9 cellular contexts compared by ENCODE assay signal in the genomic region with DNA sequence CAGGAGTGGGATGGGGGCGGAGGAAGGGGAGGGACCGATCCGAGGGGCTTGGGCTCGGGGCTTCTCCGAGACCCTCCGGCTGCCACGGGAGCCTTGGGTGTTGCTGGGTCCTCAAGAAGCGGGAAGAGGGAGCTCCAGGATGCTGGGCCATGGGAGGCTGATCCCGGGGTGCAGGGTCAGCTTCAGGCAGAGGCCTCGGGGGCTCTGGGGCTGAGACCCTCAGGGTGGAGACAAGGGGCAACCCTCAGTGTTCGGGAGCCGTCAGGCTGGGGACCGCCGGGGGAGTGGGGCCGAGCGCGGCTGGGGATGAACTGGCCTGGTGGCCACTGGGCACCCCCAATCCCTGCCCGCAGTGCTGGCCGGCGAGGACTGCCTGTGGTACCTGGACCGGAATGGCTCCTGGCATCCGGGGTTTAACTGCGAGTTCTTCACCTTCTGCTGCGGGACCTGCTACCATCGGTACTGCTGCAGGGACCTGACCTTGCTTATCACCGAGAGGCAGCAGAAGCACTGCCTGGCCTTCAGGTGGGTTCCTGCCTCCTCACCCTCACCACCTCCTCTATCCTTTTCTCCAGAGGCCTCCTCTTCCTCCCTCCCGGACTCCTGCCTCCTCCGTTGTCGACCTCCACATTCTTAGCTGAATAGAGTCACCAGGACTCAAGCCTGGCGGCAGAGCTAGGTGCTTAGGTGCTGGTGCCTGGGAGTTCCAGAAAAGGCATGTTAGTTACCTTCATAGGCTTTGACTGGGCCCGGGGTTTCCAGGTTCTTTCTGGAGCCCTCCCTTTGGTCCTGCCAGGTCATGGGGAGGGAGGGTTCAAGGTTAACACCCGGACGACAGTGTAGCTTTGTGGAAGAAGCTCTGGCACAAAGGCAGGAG. TPM values are rescaled to one million over a fixed set of nuclear protein-coding genes. Genes with fewer than 3 reads are reported as not detected.
DNase-seq lines count a peak whose midpoint lies in the region; ATAC-seq and TF ChIP-seq lines count a peak whose summit lies in the region.
"Had no signal": no experiment of that assay in that cellular context is flagged by ENCODE, and none has a peak within 500 bp of the region (broad histone marks: within the 10 kb centered on the region; RNA-seq: fewer than 3 reads in every experiment).

No MANE protein-coding gene starts in this region.

- H3K4me3 ChIP-seq in hepatocyte (peak overlapping the region; percentile 92), skeletal muscle cell (ENCODE audit: low read depth, low read length) (peak overlapping the region; percentile 71)

- TF ChIP-seq CTCF in GM13977 (IDR thresholded peaks at IDR 0.05; ENCODE audit: extremely low read depth, insufficient read depth, missing control alignments) (no peak), hepatocyte (IDR thresholded peaks at IDR 0.05; ENCODE audit: poor library complexity) (no peak)

- H3K36me3 ChIP-seq in hepatocyte (replicated peaks; ENCODE audit: insufficient read depth, low read depth): no peaks in the 10 kb centered on the region

- DNase-seq in GM13977 (ENCODE audit: low spot score) (peak; percentile 37), activated T-helper 1 cell treated with Interleukin-2 at 50 U/mL for 16 hours (ENCODE audit: low read depth) (peak; percentile 2), hepatocyte (ENCODE audit: low spot score) (no peak), skeletal muscle cell (ENCODE audit: low read depth) (no peak), D341Med (ENCODE audit: low spot score) (no peak), NCI-H748 treated with DMSO at 0.1 percent for 48 hours (lab: John Stamatoyannopoulos, UW) (no peak), foreskin melanocyte (no peak)

- 69% methylated on average over 11 of the region's 33 CpGs for WGBS in hepatocyte (ENCODE audit: low lambda C conversion rate, missing lambda C conversion rate)

- H3K4me1 ChIP-seq in hepatocyte (ENCODE audit: insufficient read depth): peaks cover 9% of the 10 kb centered on the region

- no peak overlapping the region for H3K27ac ChIP-seq in hepatocyte

- H3K9me2 ChIP-seq in hepatocyte (replicated peaks; ENCODE audit: insufficient read depth): no peaks in the 10 kb centered on the region

- H4K20me1 ChIP-seq in hepatocyte (ENCODE audit: insufficient read depth, poor library complexity, severe bottlenecking): no peaks in the 10 kb centered on the region

- no peaks in the 10 kb centered on the region for H3K9me3 ChIP-seq in hepatocyte (ENCODE audit: low read depth)

- H3K4me2 ChIP-seq in hepatocyte: peak overlapping the region; percentile 89

- in situ Hi-C loops in GM13977 (cut with MboI; ENCODE audit: low pct_unique_long_range_greater_than_20kb, low sequenced_read_pairs, unreplicated experiment): no loop called here

- no peaks in the 10 kb centered on the region for H3K27me3 ChIP-seq in hepatocyte

- peak overlapping the region; percentile 94 for H2AFZ ChIP-seq in hepatocyte

- H3K79me2 ChIP-seq in hepatocyte: no peaks in the 10 kb centered on the region

- ATAC-seq in HG03025 (IDR thresholded peaks at IDR 0.05; ENCODE audit: low FRiP score, unreplicated experiment): no peak

RNA-seq across cellular contexts. Expression of a gene that starts 0.6 kb away (rescaled TPM):
- 9.6 and 10.2 TPM in 2 replicates for total RNA-seq in hepatocyte
- polyA plus RNA-seq in hepatocyte: 24.0 and 31.2 TPM in 2 replicates

RNA-seq across cellular contexts. Expression of a gene that starts 57.0 kb away (rescaled TPM):
- total RNA-seq in hepatocyte: 8.6 and 8.7 TPM in 2 replicates
- polyA plus RNA-seq in hepatocyte: 6.4 and 9.0 TPM in 2 replicates
- total RNA-seq: activated CD8-positive, alpha-beta memory T cell treated with anti-CD3 and anti-CD28 coated beads for 36 hours had no signal

Comparison
In these comparisons a context has a peak if more than half of its experiments do, and no peak if none do; other contexts are left out.
1. DNase-seq: peak in GM13977 (single experiment) and activated T-helper 1 cell treated with Interleukin-2 at 50 U/mL for 16 hours (single experiment); none in hepatocyte (single experiment), skeletal muscle cell (single experiment), D341Med (single experiment), NCI-H748 treated with DMSO at 0.1 percent for 48 hours (single experiment) and foreskin melanocyte (single experiment).